Comparison of ENCODE assay signal across 8 cellular contexts in genomic region chr1:145425436-145426029, GRCh38.
DNase-seq lines count a peak whose midpoint lies in the region; ATAC-seq and TF ChIP-seq lines count a peak whose summit lies in the region.

NBPF20 (minus strand) TSS chr1:145425603; CDS start chr1:145405272, 20,331 bp downstream.

- no peaks in the 10 kb centered on the region for H3K9me3 ChIP-seq in OCI-LY1 (ENCODE audit: low read length)
- no peaks in the 10 kb centered on the region for H3K9me3 ChIP-seq in mucosa of rectum (ENCODE audit: control insufficient read depth in 2 of 2, low read length in 2 of 2)

- ATAC-seq in GM21360 (IDR thresholded peaks at IDR 0.05; ENCODE audit: unreplicated experiment), result peak; percentile 94

- H3K9me2 ChIP-seq in OCI-LY1 (ENCODE audit: low read depth, low read length), result no peaks in the 10 kb centered on the region

- no peaks in the 10 kb centered on the region for H3K36me3 ChIP-seq in OCI-LY1 (ENCODE audit: insufficient read depth, low read length)
- H3K36me3 ChIP-seq in mucosa of rectum (ENCODE audit: control insufficient read depth in 2 of 2, insufficient read depth in 2 of 2, low read length in 2 of 2), result no peaks in the 10 kb centered on the region

- H2AFZ ChIP-seq in OCI-LY1 (ENCODE audit: low read length), result no peak within 1 kb of the TSS

- no peaks in the 10 kb centered on the region for H3K27me3 ChIP-seq in OCI-LY1 (ENCODE audit: insufficient read depth, low read length)
- H3K27me3 ChIP-seq in mucosa of rectum (ENCODE audit: control insufficient read depth in 2 of 2, insufficient read depth in 2 of 2, low read length in 2 of 2), result peaks cover 7 to 8% of the 10 kb centered on the region in 2 donors

- H3K79me2 ChIP-seq in OCI-LY1 (ENCODE audit: insufficient read depth, low read length), result no peaks in the 10 kb centered on the region

- H3K27ac ChIP-seq in OCI-LY1 (ENCODE audit: low read depth, low read length, poor library complexity, severe bottlenecking), result no peak within 1 kb of the TSS
- peak within 1 kb of the TSS; percentile 37 for H3K27ac ChIP-seq in epithelial cell of prostate
- peak within 1 kb of the TSS in 1 of 2 donors; percentile 16 for H3K27ac ChIP-seq in mucosa of rectum (ENCODE audit: low read depth in 2 of 2, low read length in 2 of 2)

- peak; percentile 92 for DNase-seq in COLO668 (lab: John Stamatoyannopoulos, UW; ENCODE audit: unreplicated experiment)
- peak; percentile 45 for DNase-seq in HS-5 (ENCODE audit: low read depth)
- peak; percentile 74 for DNase-seq in activated T-cell treated with anti-CD3 and anti-CD28 coated beads for 1 hour (ENCODE audit: low read depth)
- peak; percentile 3 for DNase-seq in epithelial cell of prostate (ENCODE audit: low read depth, low spot score)
- peak; percentile 42 to 66 for DNase-seq in stimulated activated CD8-positive, alpha-beta memory T cell treated with anti-CD3 and anti-CD28 coated beads, Interleukin-4, amount 100 ng/mL, for 1 hour (ENCODE audit: low read depth in 2 of 2, low spot score in 1 of 2)

- no peaks in the 10 kb centered on the region for H3F3A ChIP-seq in OCI-LY1 (ENCODE audit: insufficient read depth, low read length)

- H4K20me1 ChIP-seq in OCI-LY1 (ENCODE audit: insufficient read depth, low read length), result no peaks in the 10 kb centered on the region

- H3K4me3 ChIP-seq in OCI-LY1 (ENCODE audit: low read depth, low read length, poor library complexity, severe bottlenecking), result peak within 1 kb of the TSS; percentile 67
- H3K4me3 ChIP-seq in mucosa of rectum (ENCODE audit: low read length in 2 of 2), result peak within 1 kb of the TSS; percentile 59 to 78

- H3K4me1 ChIP-seq in OCI-LY1 (ENCODE audit: insufficient read depth, low read length, severe bottlenecking) (peaks cover 10% of the 10 kb centered on the region), mucosa of rectum (ENCODE audit: control insufficient read depth in 2 of 2, insufficient read depth in 2 of 2, low read length in 2 of 2) (peaks cover 0 to 4% of the 10 kb centered on the region in 2 donors)

- no peak for TF ChIP-seq CTCF in OCI-LY1 (IDR thresholded peaks at IDR 0.05; ENCODE audit: low read length)

- peak within 1 kb of the TSS; percentile 82 for H3K4me2 ChIP-seq in OCI-LY1 (ENCODE audit: low read length)

- H3K9ac ChIP-seq in OCI-LY1 (ENCODE audit: low read length), result peak within 1 kb of the TSS; percentile 64
- H3K9ac ChIP-seq in mucosa of rectum (ENCODE audit: low read depth in 1 of 2, low read length in 2 of 2), result peak within 1 kb of the TSS; percentile 47 to 60

Comparison
In these comparisons a context has a peak if more than half of its experiments do, and no peak if none do; other contexts are left out.
1. DNase-seq: peak in every context shown above with its lines; median percentile 92 in COLO668; 74 in activated T-cell treated with anti-CD3 and anti-CD28 coated beads for 1 hour; 54 in stimulated activated CD8-positive, alpha-beta memory T cell treated with anti-CD3 and anti-CD28 coated beads, Interleukin-4, amount 100 ng/mL, for 1 hour; 45 in HS-5; 3 in epithelial cell of prostate.